Comparison of ENCODE assay signal across 8 cellular contexts in genomic region chr13:113491418-113491883, GRCh38. TPM values are rescaled to one million over a fixed set of nuclear protein-coding genes. Genes with fewer than 3 reads are reported as not detected.
A peak's percentile ranks its signal among the peaks of the same experiment; 100 is the strongest.
DNase-seq lines count a peak whose midpoint lies in the region; ATAC-seq, FAIRE-seq and TF ChIP-seq lines count a peak whose summit lies in the region.

No MANE protein-coding gene starts in this region.

- H3K36me3 ChIP-seq in Caco-2 (ENCODE audit: control insufficient read depth, insufficient read depth, low read length): peaks cover 7% of the 10 kb centered on the region
- H3K36me3 ChIP-seq in adrenal gland (replicated peaks in 1 of 2): peaks cover 0 to 7% of the 10 kb centered on the region in 2 donors
- H3K36me3 ChIP-seq in iPS-15b (ENCODE audit: control insufficient read depth, insufficient read depth, low read length): no peaks in the 10 kb centered on the region
- H3K36me3 ChIP-seq in small intestine (ENCODE audit: control insufficient read depth in 2 of 2, insufficient read depth in 2 of 2, low read length in 2 of 2): peaks cover 0 to 7% of the 10 kb centered on the region in 2 donors

- CTCF ChIA-PET in Caco-2 (lab: Charles Lee): no interaction called here

- peaks cover 32% of the 10 kb centered on the region for H3K36me3 Mint-ChIP-seq in Caco-2 (ENCODE audit: insufficient read depth, unreplicated experiment)

- intact Hi-C loops in Caco-2 (cut with micrococcal nuclease; ENCODE audit: unreplicated experiment): loop anchor here (2.0 kb wide), 1 partner anchor 71 kb away; no protein-coding TSS in a partner anchor
- intact Hi-C loops in adrenal gland (cut with DNase I): no loop called here

- H3K4me1 ChIP-seq in Caco-2 (peaks cover 37% of the 10 kb centered on the region), adrenal gland (replicated peaks in 1 of 2) (peaks cover 29 to 60% of the 10 kb centered on the region in 2 donors), iPS-15b (ENCODE audit: control insufficient read depth, insufficient read depth, low read length) (peaks cover 10% of the 10 kb centered on the region), small intestine (ENCODE audit: control insufficient read depth in 2 of 2, insufficient read depth in 1 of 2, low read depth in 1 of 2, low read length in 1 of 2) (peaks cover 6 to 19% of the 10 kb centered on the region in 2 donors)

- TF ChIP-seq CTCF in Caco-2 (IDR thresholded peaks at IDR 0.05; ENCODE audit: insufficient read depth in 1 of 2, low read depth in 1 of 2, low read length in 1 of 2, severe bottlenecking in 1 of 2, unreplicated experiment in 1 of 2) (no peak), adrenal gland (IDR thresholded peaks at IDR 0.05) (no peak)

- H3K9ac ChIP-seq in iPS-15b (ENCODE audit: low read depth, low read length): peak overlapping the region; percentile 65

- no peak for ATAC-seq in GM19351 (IDR thresholded peaks at IDR 0.05; ENCODE audit: unreplicated experiment)

- POLR2A ChIA-PET in Caco-2 (lab: Charles Lee): no interaction called here

- H3K4me3 ChIP-seq in Caco-2 (ENCODE audit: low read depth, low read length) (peak overlapping the region; percentile 73), adrenal gland (peak overlapping the region; percentile 5 to 95 (median 43)), iPS-15b (ENCODE audit: low read depth, low read length) (peak overlapping the region; percentile 98), small intestine (ENCODE audit: low read depth in 1 of 2, low read length in 2 of 2) (peak overlapping the region; percentile 73 to 75)

- H3K4me1 Mint-ChIP-seq in Caco-2 (ENCODE audit: low read depth, unreplicated experiment): peaks cover 45% of the 10 kb centered on the region

- H3K27me3 Mint-ChIP-seq in Caco-2 (ENCODE audit: insufficient read depth, unreplicated experiment): no peaks in the 10 kb centered on the region

- peak in 1 of 2 experiments; percentile 48 for DNase-seq in Caco-2
- DNase-seq in KBM-7: peak; percentile 27
- peak; percentile 53 to 76 (median 62) for DNase-seq in adrenal gland
- DNase-seq in small intestine: peak; percentile 19
- DNase-seq in stimulated activated CD8-positive, alpha-beta memory T cell treated with anti-CD3 and anti-CD28 coated beads, Interleukin-4, amount 100 ng/mL, for 48 hours: no peak
- no peak for DNase-seq in HTR-8/SVneo (ENCODE audit: insufficient read length, low spot score)

- no peak for TF ChIP-seq POLR2A in adrenal gland (IDR thresholded peaks at IDR 0.05)

- H3K27ac Mint-ChIP-seq in Caco-2 (ENCODE audit: unreplicated experiment): peak overlapping the region; percentile 72

- H3K27me3 ChIP-seq in Caco-2 (replicated peaks; ENCODE audit: control insufficient read depth, insufficient read depth, low read length) (no peaks in the 10 kb centered on the region), adrenal gland (no peaks in the 10 kb centered on the region), iPS-15b (ENCODE audit: control insufficient read depth, insufficient read depth, low read length) (no peaks in the 10 kb centered on the region), small intestine (ENCODE audit: control insufficient read depth in 2 of 2, insufficient read depth in 2 of 2, low read length in 2 of 2) (no peaks in the 10 kb centered on the region)

- H3K9me3 Mint-ChIP-seq in Caco-2 (ENCODE audit: unreplicated experiment): no peaks in the 10 kb centered on the region

- no TSS peak for BruUV-seq in Caco-2 (replicated peaks; lab: Mats Ljungman, UMichigan)

- FAIRE-seq in small intestine (lab: Jason Lieb, UNC): no peak
- FAIRE-seq in HTR-8/SVneo (lab: Jason Lieb, UNC): no peak

- H3K4me3 Mint-ChIP-seq in Caco-2 (ENCODE audit: unreplicated experiment): peak overlapping the region; percentile 90

- in situ Hi-C loops in KBM-7 (cut with MboI; ENCODE audit: low pct_unique_long_range_greater_than_20kb, low sequenced_read_pairs): no loop called here

- H3K9me3 ChIP-seq in Caco-2 (no peaks in the 10 kb centered on the region), adrenal gland (replicated peaks in 1 of 3) (no peaks in the 10 kb centered on the region), iPS-15b (ENCODE audit: control insufficient read depth, insufficient read depth, low read length) (no peaks in the 10 kb centered on the region), small intestine (ENCODE audit: control insufficient read depth, low read depth) (no peaks in the 10 kb centered on the region)

- 0 to 1% (median 1%) methylated on average over 11 to 22 of the region's 22 CpGs for WGBS in adrenal gland, 4 donors
- WGBS in small intestine, 3 donors: 6 to 17% (median 9%) methylated on average over 21 to 22 of the region's 22 CpGs

- peak overlapping the region; percentile 62 to 94 (median 79) for H3K27ac ChIP-seq in adrenal gland
- peak overlapping the region; percentile 84 to 85 for H3K27ac ChIP-seq in small intestine (ENCODE audit: low read depth in 1 of 2, low read length in 1 of 2)

RNA-seq across cellular contexts. Expression of gene DCUN1D2, which starts 0.9 kb away (rescaled TPM):
- total RNA-seq in Caco-2 (2022) (59.4 and 59.9 TPM in 2 replicates), adrenal gland (10 to 100 TPM in 7 of 8 donors, 1 to 10 TPM in 1; 8.1 to 23.5 (median 17.4) TPM)
- polyA plus RNA-seq in adrenal gland (10 to 100 TPM in 2 of 3 donors, 1 to 10 TPM in 1; 9.4 to 28.0 (median 21.7) TPM), small intestine (10 to 100 TPM in 2 of 3 donors, 1 to 10 TPM in 1; 7.3 to 19.2 (median 14.6) TPM)

RNA-seq across cellular contexts. Expression of gene ADPRHL1, which starts 38.2 kb away (rescaled TPM):
- 4.9 and 5.8 TPM in 2 replicates for total RNA-seq in Caco-2 (2022)
- 10 to 100 TPM in 2 of 8 donors, 1 to 10 TPM in 6; 2.7 to 14.2 (median 4.5) TPM for total RNA-seq in adrenal gland
- 1 to 10 TPM; 2.0 to 4.2 (median 3.3) TPM for polyA plus RNA-seq in adrenal gland
- 1 to 10 TPM; 3.0 to 7.2 (median 5.7) TPM for polyA plus RNA-seq in small intestine

Comparison
In these comparisons a context has a peak if more than half of its experiments do, and no peak if none do; other contexts are left out.
1. DNase-seq: peak in KBM-7 (single experiment), adrenal gland (7 of 7) and small intestine (single experiment); none in stimulated activated CD8-positive, alpha-beta memory T cell treated with anti-CD3 and anti-CD28 coated beads, Interleukin-4, amount 100 ng/mL, for 48 hours (single experiment) and HTR-8/SVneo (single experiment).
2. H3K4me3 ChIP-seq: peak in every context shown above with its lines; median percentile 98 in iPS-15b; 74 in small intestine; 73 in Caco-2; 43 in adrenal gland.